ENCODE assay signal across 8 cellular contexts in the genomic region with DNA sequence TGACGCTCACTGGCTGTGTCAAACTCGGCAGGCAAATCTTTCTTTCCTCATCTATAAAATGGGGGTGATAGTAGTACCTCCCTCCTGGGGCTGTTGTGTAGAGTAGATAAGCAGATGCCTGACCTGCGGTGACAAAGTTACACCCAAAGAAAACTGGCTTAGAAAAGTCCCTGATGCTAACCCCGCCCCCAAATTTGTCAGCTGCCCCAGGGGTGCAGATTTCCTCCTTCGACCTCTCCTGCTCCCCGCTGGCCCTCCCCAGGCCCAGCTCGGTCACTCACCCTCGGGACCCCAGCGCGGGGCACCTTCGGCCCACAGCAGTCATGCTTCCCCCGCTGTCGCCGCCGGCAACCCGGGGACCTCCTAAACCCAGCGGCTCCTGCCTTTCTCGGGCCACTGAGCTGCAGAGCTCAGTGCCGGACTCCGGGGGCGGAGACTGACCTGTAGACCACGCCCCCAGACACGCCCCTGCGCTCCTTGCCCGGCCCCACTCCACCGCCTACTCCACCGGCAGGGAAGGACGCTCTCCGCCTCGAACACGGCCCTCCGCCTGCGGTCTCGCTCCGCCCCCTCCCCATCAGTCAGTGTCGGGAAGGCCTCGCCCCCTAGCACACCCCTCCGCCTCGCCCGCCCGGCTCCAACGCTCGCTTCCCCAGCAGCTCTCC. TPM values are rescaled to one million over a fixed set of nuclear protein-coding genes. Genes with fewer than 3 reads are reported as not detected.
DNase-seq lines count a peak whose midpoint lies in the region; ATAC-seq and TF ChIP-seq lines count a peak whose summit lies in the region.

No MANE protein-coding gene starts in this region.

- peak overlapping the region; percentile 89 for H3K27ac Mint-ChIP-seq in activated T-cell treated with anti-CD3 and anti-CD28 coated beads, Interleukin-2, amount 50 U/mL, for 72 hours

- peak overlapping the region; percentile 93 for H3K4me2 ChIP-seq in PC-9

- H3K9me2 ChIP-seq in PC-9 (ENCODE audit: insufficient read depth), result no peaks in the 10 kb centered on the region

- H3K4me1 ChIP-seq in PC-9 (replicated peaks; ENCODE audit: insufficient read depth), result peaks cover 7% of the 10 kb centered on the region
- H3K4me1 ChIP-seq in esophagus squamous epithelium, result peaks cover 5 to 63% (median 30%) of the 10 kb centered on the region in 3 donors

- no peaks in the 10 kb centered on the region for H3K9me3 Mint-ChIP-seq in activated T-cell treated with anti-CD3 and anti-CD28 coated beads, Interleukin-2, amount 50 U/mL, for 72 hours

- H3K27ac ChIP-seq in PC-9 (no peak overlapping the region), esophagus squamous epithelium (peak overlapping the region; percentile 73 to 82 (median 82))

- peak overlapping the region; percentile 84 for H2AFZ ChIP-seq in PC-9

- H3K4me3 Mint-ChIP-seq in activated T-cell treated with anti-CD3 and anti-CD28 coated beads, Interleukin-2, amount 50 U/mL, for 72 hours, result peak overlapping the region; percentile 89 to 94

- BruUV-seq in PC-9 (replicated peaks; lab: Mats Ljungman, UMichigan), result no TSS peak

- TF ChIP-seq CTCF in PC-9 (conservative IDR thresholded peaks at IDR 0.05), result no peak
- peak in 1 of 6 experiments; percentile 12 for TF ChIP-seq CTCF in esophagus squamous epithelium (IDR thresholded peaks at IDR 0.05)

- peaks cover 8 to 21% of the 10 kb centered on the region in 2 donors for H3K36me3 Mint-ChIP-seq in activated T-cell treated with anti-CD3 and anti-CD28 coated beads, Interleukin-2, amount 50 U/mL, for 72 hours (ENCODE audit: insufficient read depth in 2 of 2)

- H3K4me3 ChIP-seq in Jurkat, Clone E6-1 (ENCODE audit: low read length), result peak overlapping the region; percentile 42
- peak overlapping the region; percentile 72 for H3K4me3 ChIP-seq in PC-9
- peak overlapping the region; percentile 39 to 77 (median 56) for H3K4me3 ChIP-seq in esophagus squamous epithelium

- TF ChIP-seq POLR2A in esophagus squamous epithelium (IDR thresholded peaks at IDR 0.05), result peak in 2 of 4 donors; percentile 53 to 61

- H3K27me3 Mint-ChIP-seq in activated T-cell treated with anti-CD3 and anti-CD28 coated beads, Interleukin-2, amount 50 U/mL, for 72 hours (ENCODE audit: low read depth), result no peaks in the 10 kb centered on the region

- peaks cover 14% of the 10 kb centered on the region; the same call in 1 of the 2 replicates for H3F3A ChIP-seq in PC-9 (ENCODE audit: insufficient read depth, low read depth)

- DNase-seq in DMS153 treated with DMSO at 0.1 percent for 48 hours (lab: John Stamatoyannopoulos, UW; ENCODE audit: unreplicated experiment) (peak; percentile 93), PC-9 (peak; percentile 94 to 100), esophagus squamous epithelium (lab: John Stamatoyannopoulos, UW) (peak; percentile 92), myocyte (ENCODE audit: low read depth) (peak; percentile 94)
- DNase-seq in Jurkat, Clone E6-1 (ENCODE audit: low read depth, low spot score), result peak; percentile 94
- DNase-seq in activated T-cell treated with anti-CD3 and anti-CD28 coated beads, Interleukin-2, amount 50 U/mL, for 72 hours, result peak; percentile 99
- peak; percentile 92 for DNase-seq in stimulated activated CD8-positive, alpha-beta memory T cell treated with anti-CD3 and anti-CD28 coated beads, Interleukin-7, amount 100 ng/mL, for 24 hours (ENCODE audit: low read depth)

- H3K4me1 Mint-ChIP-seq in activated T-cell treated with anti-CD3 and anti-CD28 coated beads, Interleukin-2, amount 50 U/mL, for 72 hours (ENCODE audit: low read depth), result peaks cover 67% of the 10 kb centered on the region

- no peaks in the 10 kb centered on the region for H4K20me1 ChIP-seq in PC-9 (ENCODE audit: insufficient read depth)

- POLR2A ChIA-PET in PC-9 (lab: Charles Lee; ENCODE audit: unreplicated experiment), result interaction anchor here (0.5 to 1.0 kb wide), 10 partner anchors 9 to 1111 kb away, joined by 3 to 28 read pairs (median 6); a partner anchor contains a TSS

- no peaks in the 10 kb centered on the region for H3K79me2 ChIP-seq in PC-9 (ENCODE audit: low read depth)

- H3K9me3 ChIP-seq in PC-9 (ENCODE audit: insufficient read depth, low read depth) (no peaks in the 10 kb centered on the region), esophagus squamous epithelium (no peaks in the 10 kb centered on the region)

- WGBS in esophagus squamous epithelium, 2 donors, result 0 to 33% methylated on average over 1 to 14 of the region's 43 CpGs

- CTCF ChIA-PET in PC-9 (lab: Charles Lee), result interaction anchor here (0.6 to 1.9 kb wide), 6 partner anchors 14 to 419 kb away, joined by 3 to 23 read pairs (median 5); a partner anchor contains a TSS

- H3K36me3 ChIP-seq in PC-9 (ENCODE audit: low read depth) (no peaks in the 10 kb centered on the region), esophagus squamous epithelium (no peaks in the 10 kb centered on the region)

- H3K27me3 ChIP-seq in PC-9 (ENCODE audit: insufficient read depth, low read depth) (peaks cover 8% of the 10 kb centered on the region; the same call in 1 of the 2 replicates), esophagus squamous epithelium (no peaks in the 10 kb centered on the region)

- ATAC-seq in GM21717 (IDR thresholded peaks at IDR 0.05; ENCODE audit: unreplicated experiment), result peak; percentile 76
- peak; percentile 93 to 94 for ATAC-seq in activated T-cell treated with anti-CD3 and anti-CD28 coated beads, Interleukin-2, amount 50 U/mL, for 72 hours (replicated peaks in 1 of 2)

- intact Hi-C loops in PC-9 (cut with micrococcal nuclease; ENCODE audit: unreplicated experiment), result loop anchor here (1.0 kb wide), 1 partner anchor 31 kb away; no protein-coding TSS in a partner anchor
- intact Hi-C loops in esophagus squamous epithelium (cut with DNase I), result no loop called here

RNA-seq across cellular contexts. Expression of a gene that starts 7.4 kb away (rescaled TPM):
- polyA plus RNA-seq in Jurkat, Clone E6-1 (2012; ENCODE audit: insufficient read depth, insufficient read length), result 18.3 TPM
- total RNA-seq in PC-9 (2021) (0.75 and 0.79 TPM in 2 replicates), esophagus squamous epithelium (1 to 10 TPM in 3 of 4 donors, under 1 TPM in 1; 0.38 to 4.8 (median 2.8) TPM), myocyte (0.16 and 0.36 TPM in 2 replicates)
- 10 to 100 TPM; 59.5 to 65.8 TPM for total RNA-seq in activated T-cell treated with anti-CD3 and anti-CD28 coated beads, Interleukin-2, amount 50 U/mL, for 72 hours
- not detected for polyA plus RNA-seq in myocyte (2012)

RNA-seq across cellular contexts. Expression of a gene that starts 14.8 kb away (rescaled TPM):
- 75.2 TPM for polyA plus RNA-seq in Jurkat, Clone E6-1 (2012; ENCODE audit: insufficient read depth, insufficient read length)
- total RNA-seq in PC-9 (2021), result 92.5 and 93.8 TPM in 2 replicates
- 100 to 1,000 TPM in 1 of 2 donors, 10 to 100 TPM in 1; 99.4 to 105 TPM for total RNA-seq in activated T-cell treated with anti-CD3 and anti-CD28 coated beads, Interleukin-2, amount 50 U/mL, for 72 hours
- total RNA-seq in esophagus squamous epithelium, result 10 to 100 TPM; 22.3 to 53.2 (median 41.2) TPM
- 71.1 and 84.0 TPM in 2 replicates for total RNA-seq in myocyte
- 47.3 TPM for polyA plus RNA-seq in myocyte (2012)

RNA-seq across cellular contexts. Expression of a gene that starts 31.6 kb away (rescaled TPM):
- polyA plus RNA-seq in Jurkat, Clone E6-1 (2012; ENCODE audit: insufficient read depth, insufficient read length), result 82.1 TPM
- total RNA-seq in PC-9 (2021) (152 and 191 TPM in 2 replicates), esophagus squamous epithelium (10 to 100 TPM; 38.2 to 52.0 (median 47.0) TPM), myocyte (141 and 200 TPM in 2 replicates)
- 10 to 100 TPM; 53.4 to 57.6 TPM for total RNA-seq in activated T-cell treated with anti-CD3 and anti-CD28 coated beads, Interleukin-2, amount 50 U/mL, for 72 hours
- 73.8 TPM for polyA plus RNA-seq in myocyte (2012)

RNA-seq across cellular contexts. Expression of a gene that starts 35.9 kb away (rescaled TPM):
- 14.7 TPM for polyA plus RNA-seq in Jurkat, Clone E6-1 (2012; ENCODE audit: insufficient read depth, insufficient read length)
- total RNA-seq in PC-9 (2021) (16.4 and 19.7 TPM in 2 replicates), esophagus squamous epithelium (10 to 100 TPM; 10.7 to 12.5 (median 11.5) TPM), myocyte (7.4 and 11.0 TPM in 2 replicates)
- total RNA-seq in activated T-cell treated with anti-CD3 and anti-CD28 coated beads, Interleukin-2, amount 50 U/mL, for 72 hours, result 10 to 100 TPM; 12.5 to 16.4 TPM
- 4.7 TPM for polyA plus RNA-seq in myocyte (2012)

RNA-seq across cellular contexts. Expression of a gene that starts 55.2 kb away (rescaled TPM):
- 2.9 TPM for polyA plus RNA-seq in Jurkat, Clone E6-1 (2012; ENCODE audit: insufficient read depth, insufficient read length)
- total RNA-seq in PC-9 (2021) (0.26 and 0.40 TPM in 2 replicates), esophagus squamous epithelium (under 1 TPM in 2 of 4 donors, not detected in 2; under 0.01 to 0.23 TPM), myocyte (0.05 TPM in 1 of 2 replicates, not detected in the other)
- total RNA-seq in activated T-cell treated with anti-CD3 and anti-CD28 coated beads, Interleukin-2, amount 50 U/mL, for 72 hours, result 1 to 10 TPM in 1 of 2 donors, under 1 TPM in 1; 0.55 to 5.3 TPM
- 0.05 TPM for polyA plus RNA-seq in myocyte (2012)

Comparison
In these comparisons a context has a peak if more than half of its experiments do, and no peak if none do; other contexts are left out.
1. RNA of a gene that starts 7.4 kb away (total RNA-seq): 59.5 to 65.8 TPM in activated T-cell treated with anti-CD3 and anti-CD28 coated beads, Interleukin-2, amount 50 U/mL, for 72 hours; 0.38 to 4.8 TPM in esophagus squamous epithelium, 0.75 to 0.79 TPM in PC-9 and 0.16 to 0.36 TPM in myocyte; every median in the first group is over 10 times any median in the second.
2. Peak in every context shown above with its lines, with median percentiles within 50 percentile points of each other: DNase-seq and H3K4me3 ChIP-seq.